9 cellular contexts compared by ENCODE assay signal in genomic region chr1:58904299-58905125, GRCh38.
DNase-seq lines count a peak whose midpoint lies in the region; ATAC-seq and TF ChIP-seq lines count a peak whose summit lies in the region.
"Had no signal": no experiment of that assay in that cellular context is flagged by ENCODE, and none has a peak within 500 bp of the region (broad histone marks: within the 10 kb centered on the region; RNA-seq: fewer than 3 reads in every experiment).

No MANE protein-coding gene starts in this region.

- H3K27me3 Mint-ChIP-seq in IgD-negative memory B cell (no peaks in the 10 kb centered on the region), naive B cell (no peaks in the 10 kb centered on the region)

- ATAC-seq in naive B cell (ENCODE audit: low read depth in 2 of 2): no peak
- ATAC-seq in HG03159 (IDR thresholded peaks at IDR 0.05; ENCODE audit: unreplicated experiment): no peak

- H3K36me3 ChIP-seq in A673 (ENCODE audit: insufficient read depth, low read length, poor library complexity, severe bottlenecking): no peaks in the 10 kb centered on the region

- no peaks in the 10 kb centered on the region for H3K9me3 ChIP-seq in A673 (ENCODE audit: low read depth, low read length, poor library complexity, severe bottlenecking)

- H3K4me3 Mint-ChIP-seq in IgD-negative memory B cell (peak overlapping the region; percentile 48 to 93 (median 84)), naive B cell (peak overlapping the region; percentile 78 to 91 (median 88))

- BruUV-seq in A673 (replicated peaks; lab: Mats Ljungman, UMichigan): no TSS peak

- H3K27ac Mint-ChIP-seq in IgD-negative memory B cell: peak overlapping the region in 2 of 3 donors; percentile 64 to 94
- H3K27ac Mint-ChIP-seq in naive B cell: peak overlapping the region in 5 of 6 donors; percentile 78 to 95 (median 84)

- H3K27ac ChIP-seq in A673 (ENCODE audit: low read depth, low read length, poor library complexity, severe bottlenecking): no peak overlapping the region
- peak overlapping the region; percentile 95 for H3K27ac ChIP-seq in cingulate gyrus (ENCODE audit: low read depth, low read length)

- H3K27me3 ChIP-seq in A673 (replicated peaks; ENCODE audit: insufficient read depth, low read depth, low read length, poor library complexity): no peaks in the 10 kb centered on the region

- CTCF ChIA-PET in A673 (lab: Charles Lee): no interaction called here

- DNase-seq in A673 (ENCODE audit: low spot score) (no peak), naive B cell (no peak), epidermal melanocyte (ENCODE audit: insufficient read length, low spot score) (no peak), DMS 273 treated with DMSO at 0.1 percent for 48 hours (lab: John Stamatoyannopoulos, UW) (no peak), SIG-M5 treated with dmso at 0.1 percent for 504 hours (lab: John Stamatoyannopoulos, UW; ENCODE audit: unreplicated experiment) (no peak)
- DNase-seq: NCI-H1436 treated with DMSO at 0.1 percent for 48 hours had no signal

- POLR2A ChIA-PET in A673 (lab: Charles Lee; ENCODE audit: low non-redundant PET): no interaction called here

- peak overlapping the region; percentile 47 for H3K4me3 ChIP-seq in A673 (ENCODE audit: low read depth, low read length, poor library complexity, severe bottlenecking)

- intact Hi-C loops in A673 (cut with micrococcal nuclease; ENCODE audit: unreplicated experiment): no loop called here

- TF ChIP-seq CTCF in A673 (conservative IDR thresholded peaks at IDR 0.05; ENCODE audit: low read depth, low read length): no peak

- H3K36me3 Mint-ChIP-seq in IgD-negative memory B cell (no peaks in the 10 kb centered on the region), naive B cell (no peaks in the 10 kb centered on the region)

- peaks cover 6 to 12% (median 10%) of the 10 kb centered on the region in 3 donors for H3K4me1 Mint-ChIP-seq in IgD-negative memory B cell
- H3K4me1 Mint-ChIP-seq in naive B cell: peaks cover 9 to 31% (median 22%) of the 10 kb centered on the region in 3 donors

- H3K9me3 Mint-ChIP-seq in IgD-negative memory B cell (no peaks in the 10 kb centered on the region), naive B cell (no peaks in the 10 kb centered on the region)

- no peaks in the 10 kb centered on the region for H3K4me1 ChIP-seq in A673 (ENCODE audit: insufficient read depth, low read length, poor library complexity, severe bottlenecking)
